In genomic region chr11:82507288-82507687, GRCh38 we compare ENCODE assay signal across 17 cellular contexts.
"Had no signal": no experiment of that assay in that cellular context is flagged by ENCODE, and none has a peak within 500 bp of the region (broad histone marks: within the 10 kb centered on the region; RNA-seq: fewer than 3 reads in every experiment).

No MANE protein-coding gene starts in this region.

- DNase-seq: activated CD4-positive, alpha-beta T cell treated with anti-CD3 and anti-CD28 coated beads for 1 hour; activated CD4-positive, alpha-beta T cell treated with anti-CD3 and anti-CD28 coated beads, Interleukin-2, amount 50 U/mL, for 1 hour; activated CD8-positive, alpha-beta memory T cell treated with anti-CD3 and anti-CD28 coated beads for 24 hours; activated CD8-positive, alpha-beta memory T cell treated with anti-CD3 and anti-CD28 coated beads, Interleukin-2, amount 50 U/mL, for 4 hours; activated naive CD4-positive, alpha-beta T cell; activated T-cell treated with anti-CD3 and anti-CD28 coated beads, Interleukin-2, amount 50 U/mL, for 24 hours; central memory CD4-positive, alpha-beta T cell; dermis blood vessel endothelial cell; effector memory CD4-positive, alpha-beta T cell; foreskin melanocyte; immature natural killer cell; naive thymus-derived CD8-positive, alpha-beta T cell; posterior cingulate gyrus; right lobe of liver; transverse colon; WERI-Rb-1 had no signal

- ATAC-seq: left lobe of liver; naive thymus-derived CD8-positive, alpha-beta T cell; right lobe of liver had no signal
